ENCODE assay signal across 8 cellular contexts in the genomic region with DNA sequence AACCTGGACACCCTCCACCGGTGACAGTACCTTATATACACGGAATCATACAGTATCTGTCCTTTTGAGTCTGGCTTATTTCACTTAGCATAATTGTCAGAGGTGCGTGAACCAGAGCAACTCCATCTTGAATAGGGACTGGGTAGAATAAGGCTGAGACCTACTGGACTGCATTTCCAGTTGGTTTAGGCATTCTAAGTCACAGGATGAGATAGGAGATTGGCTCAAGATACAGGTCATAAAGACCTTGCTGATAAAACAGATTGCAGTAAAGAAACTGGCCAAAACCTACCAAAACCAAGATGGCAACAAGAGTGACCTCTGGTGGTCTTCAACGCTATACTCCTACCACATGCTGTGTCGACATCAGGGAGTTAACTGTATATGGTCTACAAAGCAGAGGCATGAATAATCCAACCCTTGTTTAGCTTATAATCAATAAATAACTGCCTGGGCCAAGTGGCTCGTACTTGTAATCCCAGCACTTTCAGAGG. TPM values are rescaled to one million over a fixed set of nuclear protein-coding genes. Genes with fewer than 3 reads are reported as not detected.
DNase-seq lines count a peak whose midpoint lies in the region; ATAC-seq and TF ChIP-seq lines count a peak whose summit lies in the region.

No MANE protein-coding gene starts in this region.

- no peaks in the 10 kb centered on the region for H3K27me3 Mint-ChIP-seq in effector memory CD8-positive, alpha-beta T cell

- TF ChIP-seq POLR2A in Peyer's patch (IDR thresholded peaks at IDR 0.05): no peak

- no TSS peak for BruUV-seq in A673 (replicated peaks; lab: Mats Ljungman, UMichigan)
- BruUV-seq in OCI-LY7 (replicated peaks; lab: Mats Ljungman, UMichigan): no TSS peak

- H3K9me3 ChIP-seq in A673 (ENCODE audit: low read depth, low read length, poor library complexity, severe bottlenecking) (no peaks in the 10 kb centered on the region), OCI-LY7 (ENCODE audit: low read length) (no peaks in the 10 kb centered on the region), Peyer's patch (no peaks in the 10 kb centered on the region)

- H3K27ac Mint-ChIP-seq in effector memory CD8-positive, alpha-beta T cell: peak overlapping the region; percentile 97

- 0 out of 2 replicates have a peak overlapping the region, but pooled peaks have one; percentile 5 for H2AFZ ChIP-seq in OCI-LY7 (ENCODE audit: low read length)

- H3K27ac ChIP-seq in A673 (ENCODE audit: low read depth, low read length, poor library complexity, severe bottlenecking) (peak overlapping the region; percentile 96), OCI-LY7 (ENCODE audit: low read depth, low read length, poor library complexity, severe bottlenecking) (peak overlapping the region; percentile 88), Peyer's patch (peak overlapping the region in 1 of 4 donors; percentile 93)

- DNase-seq in A673 (ENCODE audit: low spot score) (peak; percentile 64), GM10266 (ENCODE audit: extremely low spot score) (no peak), OCI-LY7 (ENCODE audit: low spot score) (peak; percentile 79), retina (peak; percentile 29), Peyer's patch (no peak), NCI-H446 treated with DMSO at 0.1 percent for 48 hours (lab: John Stamatoyannopoulos, UW) (no peak)
- no peak for DNase-seq in effector memory CD8-positive, alpha-beta T cell

- peak overlapping the region; percentile 69 for H3K4me2 ChIP-seq in OCI-LY7 (ENCODE audit: low read length)

- H3K36me3 ChIP-seq in A673 (ENCODE audit: insufficient read depth, low read length, poor library complexity, severe bottlenecking): peaks cover 15% of the 10 kb centered on the region
- peaks cover 26% of the 10 kb centered on the region for H3K36me3 ChIP-seq in OCI-LY7 (ENCODE audit: insufficient read depth, low read length)
- H3K36me3 ChIP-seq in Peyer's patch: peaks cover 0 to 12% (median 0%) of the 10 kb centered on the region in 3 donors

- POLR2A ChIA-PET in A673 (lab: Charles Lee; ENCODE audit: low non-redundant PET): interaction anchor here (1.1 kb wide), 1 partner anchor 9 kb away, joined by 3 read pairs; no protein-coding TSS in a partner anchor
- POLR2A ChIA-PET in OCI-LY7 (lab: Charles Lee): interaction anchor here (0.6 to 1.6 kb wide), 5 partner anchors 10 to 1736 kb away, joined by 3 to 10 read pairs (median 4); partner anchors contain the start of gene KRTCAP2

- CTCF ChIA-PET in A673 (lab: Charles Lee) (interaction anchor here (0.7 to 1.4 kb wide), 3 partner anchors 56 to 797 kb away, joined by 4 to 5 read pairs (median 4); no protein-coding TSS in a partner anchor), OCI-LY7 (lab: Charles Lee; ENCODE audit: unreplicated experiment) (interaction anchor here (0.6 to 1.5 kb wide), 3 partner anchors 32 to 56 kb away, joined by 3 to 4 read pairs (median 3); partner anchors contain the start of gene CLK2)

- H4K20me1 ChIP-seq in OCI-LY7 (ENCODE audit: insufficient read depth, low read length): no peaks in the 10 kb centered on the region

- H3K36me3 Mint-ChIP-seq in effector memory CD8-positive, alpha-beta T cell (ENCODE audit: insufficient read depth): peaks cover 17% of the 10 kb centered on the region

- no peak for ATAC-seq in effector memory CD8-positive, alpha-beta T cell (replicated peaks)
- ATAC-seq in HG02588 (IDR thresholded peaks at IDR 0.05; ENCODE audit: unreplicated experiment): no peak

- intact Hi-C loops in A673 (cut with micrococcal nuclease; ENCODE audit: unreplicated experiment) (no loop called here), OCI-LY7 (cut with micrococcal nuclease; ENCODE audit: unreplicated experiment) (loop anchor here (1.0 to 5.0 kb wide), 3 partner anchors 30 to 100 kb away; partner anchors contain the start of genes HCN3, MTX1 and THBS3)

- H3K9me3 Mint-ChIP-seq in effector memory CD8-positive, alpha-beta T cell: no peaks in the 10 kb centered on the region

- H3K27me3 ChIP-seq in A673 (replicated peaks; ENCODE audit: insufficient read depth, low read depth, low read length, poor library complexity) (no peaks in the 10 kb centered on the region), Peyer's patch (no peaks in the 10 kb centered on the region)

- peaks cover 36% of the 10 kb centered on the region for H3K79me2 ChIP-seq in OCI-LY7 (ENCODE audit: insufficient read depth, low read depth, low read length)

- no peaks in the 10 kb centered on the region for H3K9me2 ChIP-seq in OCI-LY7 (ENCODE audit: insufficient read depth, low read length)

- H3K4me3 Mint-ChIP-seq in effector memory CD8-positive, alpha-beta T cell: peak overlapping the region in 1 of 2 donors; percentile 95

- peaks cover 23 to 28% of the 10 kb centered on the region in 2 donors for H3K4me1 Mint-ChIP-seq in effector memory CD8-positive, alpha-beta T cell (ENCODE audit: low read depth in 2 of 2)

- peaks cover 29% of the 10 kb centered on the region for H3K4me1 ChIP-seq in A673 (ENCODE audit: insufficient read depth, low read length, poor library complexity, severe bottlenecking)
- peaks cover 26% of the 10 kb centered on the region for H3K4me1 ChIP-seq in OCI-LY7 (ENCODE audit: insufficient read depth, low read length, poor library complexity, severe bottlenecking)
- peaks cover 0 to 18% (median 13%) of the 10 kb centered on the region in 4 donors for H3K4me1 ChIP-seq in Peyer's patch

- H3K4me3 ChIP-seq in A673 (ENCODE audit: low read depth, low read length, poor library complexity, severe bottlenecking) (no peak overlapping the region), OCI-LY7 (ENCODE audit: low read depth, low read length, poor library complexity, severe bottlenecking) (no peak overlapping the region), Peyer's patch (no peak overlapping the region)

- TF ChIP-seq CTCF in A673 (conservative IDR thresholded peaks at IDR 0.05; ENCODE audit: low read depth, low read length): peak; percentile 43; the same call in 1 of the 2 replicates
- peak; percentile 25 for TF ChIP-seq CTCF in GM10266 (IDR thresholded peaks at IDR 0.05; ENCODE audit: control insufficient read depth, insufficient read depth, low read depth, missing control alignments)
- TF ChIP-seq CTCF in OCI-LY7 (conservative IDR thresholded peaks at IDR 0.05; ENCODE audit: low read length): peak; percentile 82
- peak in 2 of 6 experiments; percentile 25 to 29 for TF ChIP-seq CTCF in Peyer's patch (IDR thresholded peaks at IDR 0.05)

RNA-seq across cellular contexts. Expression of gene FDPS, which starts 1.4 kb away (rescaled TPM):
- total RNA-seq in A673 (2021): 449 and 481 TPM in 2 replicates
- 254 and 263 TPM in 2 replicates for total RNA-seq in OCI-LY7 (2014; rRNA removed; shearing (Covaris generic))
- total RNA-seq in OCI-LY7 (2022): 492 and 531 TPM in 2 replicates
- total RNA-seq in Peyer's patch: 100 to 1,000 TPM; 158 to 220 (median 175) TPM

RNA-seq across cellular contexts. Expression of gene PKLR, which starts 6.1 kb away (rescaled TPM):
- not detected in 2 replicates for total RNA-seq in A673 (2021)
- total RNA-seq in OCI-LY7 (2014; rRNA removed; shearing (Covaris generic)): 0.19 TPM in 1 of 2 replicates, not detected in the other
- 0.18 and 0.51 TPM in 2 replicates for total RNA-seq in OCI-LY7 (2022)
- total RNA-seq in Peyer's patch: 10 to 100 TPM in 3 of 4 donors, not detected in 1; 35.7 to 50.5 (median 36.2) TPM

RNA-seq across cellular contexts. Expression of gene RUSC1, which starts 13.4 kb away (rescaled TPM):
- 42.2 and 43.9 TPM in 2 replicates for total RNA-seq in A673 (2021)
- 7.1 and 15.1 TPM in 2 replicates for total RNA-seq in OCI-LY7 (2014; rRNA removed; shearing (Covaris generic))
- total RNA-seq in OCI-LY7 (2022): 20.9 and 25.6 TPM in 2 replicates
- 10 to 100 TPM; 40.4 to 72.4 (median 71.8) TPM for total RNA-seq in Peyer's patch

RNA-seq across cellular contexts. Expression of gene HCN3, which starts 30.0 kb away (rescaled TPM):
- total RNA-seq in A673 (2021) (11.3 and 12.2 TPM in 2 replicates), OCI-LY7 (2022) (19.0 and 19.2 TPM in 2 replicates), Peyer's patch (10 to 100 TPM in 3 of 4 donors, 1 to 10 TPM in 1; 7.4 to 25.5 (median 19.5) TPM)
- 4.9 and 6.7 TPM in 2 replicates for total RNA-seq in OCI-LY7 (2014; rRNA removed; shearing (Covaris generic))

RNA-seq across cellular contexts. Expression of gene CLK2, which starts 34.0 kb away (rescaled TPM):
- total RNA-seq in A673 (2021) (70.2 and 79.1 TPM in 2 replicates), OCI-LY7 (2022) (107 and 121 TPM in 2 replicates), Peyer's patch (100 to 1,000 TPM in 2 of 4 donors, 10 to 100 TPM in 2; 44.7 to 125 (median 98.5) TPM)
- 59.8 and 96.7 TPM in 2 replicates for total RNA-seq in OCI-LY7 (2014; rRNA removed; shearing (Covaris generic))

Comparison
In these comparisons a context has a peak if more than half of its experiments do, and no peak if none do; other contexts are left out.
1. DNase-seq: peak in A673 (single experiment), OCI-LY7 (single experiment) and retina (single experiment); none in GM10266 (single experiment), effector memory CD8-positive, alpha-beta T cell (0 of 3), Peyer's patch (0 of 3) and NCI-H446 treated with DMSO at 0.1 percent for 48 hours (single experiment).